In the genomic region with DNA sequence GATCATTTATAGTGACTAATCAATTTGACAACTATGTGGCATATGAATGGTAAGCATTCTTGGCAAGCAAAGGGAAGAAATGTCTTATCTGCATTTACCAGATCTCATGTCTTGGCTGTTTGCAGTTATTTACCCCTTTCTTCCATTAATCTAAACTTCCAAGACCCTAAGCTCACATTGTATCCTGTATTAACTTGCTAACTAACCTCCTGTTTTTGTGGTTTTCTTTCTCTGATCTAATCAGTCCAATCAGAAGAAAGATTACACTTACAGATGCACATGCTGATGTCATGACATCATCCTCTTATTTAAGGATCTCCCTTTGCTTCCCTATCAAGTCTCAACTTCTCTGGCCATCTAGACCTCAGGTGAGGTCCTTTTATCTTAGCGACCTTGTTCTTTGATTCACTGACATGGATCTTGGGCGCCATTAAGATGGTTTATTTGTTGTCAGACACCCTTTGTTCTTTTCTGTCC, we compare ENCODE assay signal across 15 cellular contexts.
A peak's percentile ranks its signal among the peaks of the same experiment; 100 is the strongest.
DNase-seq lines count a peak whose midpoint lies in the region; ATAC-seq and TF ChIP-seq lines count a peak whose summit lies in the region.
"Had no signal": no experiment of that assay in that cellular context is flagged by ENCODE, and none has a peak within 500 bp of the region (broad histone marks: within the 10 kb centered on the region; RNA-seq: fewer than 3 reads in every experiment).

No MANE protein-coding gene starts in this region.

- peak overlapping the region in 2 of 3 donors; percentile 3 to 23 for H3K27ac Mint-ChIP-seq in CD4-positive, CD25-positive, alpha-beta regulatory T cell
- H3K27ac Mint-ChIP-seq in activated T-helper 17 cell treated with anti-CD3 and anti-CD28 coated beads, Interleukin-2, amount 50 U/mL, for 72 hours = peak overlapping the region; percentile 67
- peak overlapping the region; percentile 10 to 86 (median 78) for H3K27ac Mint-ChIP-seq in immature natural killer cell

- POLR2A ChIA-PET in HEK293 (lab: Yijun Ruan, JAX) = no interaction called here

- peaks cover 42 to 87% (median 70%) of the 10 kb centered on the region in 4 donors for H3K4me1 Mint-ChIP-seq in CD4-positive, CD25-positive, alpha-beta regulatory T cell
- H3K4me1 Mint-ChIP-seq in activated T-helper 17 cell treated with anti-CD3 and anti-CD28 coated beads, Interleukin-2, amount 50 U/mL, for 72 hours = peaks cover 45% of the 10 kb centered on the region
- H3K4me1 Mint-ChIP-seq in immature natural killer cell = peaks cover 89 to 100% of the 10 kb centered on the region in 2 donors

- no peak for TF ChIP-seq CTCF in HEK293 (tag by site-specific recombination; IDR thresholded peaks at IDR 0.05)
- no peak for TF ChIP-seq CTCF in tibial nerve (IDR thresholded peaks at IDR 0.05)

- H3K9me3 ChIP-seq in CD4-positive, CD25-positive, alpha-beta regulatory T cell (ENCODE audit: control insufficient read depth in 2 of 2, low read length in 2 of 2) = no peaks in the 10 kb centered on the region
- no peaks in the 10 kb centered on the region for H3K9me3 ChIP-seq in HEK293 (ENCODE audit: control insufficient read depth, insufficient read depth, low read depth, low read length)
- no peaks in the 10 kb centered on the region for H3K9me3 ChIP-seq in tibial nerve
- H3K9me3 ChIP-seq: uterus had no signal

- H3K9me3 Mint-ChIP-seq in CD4-positive, CD25-positive, alpha-beta regulatory T cell = peaks cover 0 to 4% (median 0%) of the 10 kb centered on the region in 7 donors
- H3K9me3 Mint-ChIP-seq in activated T-helper 17 cell treated with anti-CD3 and anti-CD28 coated beads, Interleukin-2, amount 50 U/mL, for 72 hours = peaks cover 4% of the 10 kb centered on the region
- no peaks in the 10 kb centered on the region for H3K9me3 Mint-ChIP-seq in immature natural killer cell

- peak in 1 of 2 donors; percentile 37 for ATAC-seq in CD4-positive, CD25-positive, alpha-beta regulatory T cell (ENCODE audit: low read depth in 2 of 2)
- no peak for ATAC-seq in activated T-helper 17 cell treated with anti-CD3 and anti-CD28 coated beads, Interleukin-2, amount 50 U/mL, for 72 hours (replicated peaks)
- no peak for ATAC-seq in GM21529 (IDR thresholded peaks at IDR 0.05; ENCODE audit: unreplicated experiment)

- TF ChIP-seq POLR2A in tibial nerve (IDR thresholded peaks at IDR 0.05) = no peak

- peak in 1 of 3 donors; percentile 33 for DNase-seq in CD4-positive, CD25-positive, alpha-beta regulatory T cell
- DNase-seq in immature natural killer cell = no peak
- no peak for DNase-seq in RPMI8226
- no peak for DNase-seq in HuH-7.5 (ENCODE audit: low spot score)
- DNase-seq in tibial nerve (ENCODE audit: low spot score in 2 of 2) = no peak
- DNase-seq: activated CD8-positive, alpha-beta memory T cell treated with anti-CD3 and anti-CD28 coated beads, Interleukin-2, amount 50 U/mL, for 4 hours; NCI-H187 treated with DMSO at 0.1 percent for 48 hours; NCI-H82; SIG-M5; stimulated activated CD4-positive, alpha-beta T cell treated with anti-CD3 and anti-CD28 coated beads, Interleukin-1b, Interleukin-23, amount 100 ng/mL, for 48 hours; uterus had no signal

- H3K36me3 ChIP-seq in CD4-positive, CD25-positive, alpha-beta regulatory T cell (ENCODE audit: control insufficient read depth, insufficient read depth, low read length) = peaks cover 2% of the 10 kb centered on the region
- H3K36me3 ChIP-seq in HEK293 (ENCODE audit: control insufficient read depth in 2 of 2, insufficient read depth in 1 of 2, low read length in 2 of 2) (no peaks in the 10 kb centered on the region), tibial nerve (no peaks in the 10 kb centered on the region)
- H3K36me3 ChIP-seq: uterus had no signal

- peaks cover 36% of the 10 kb centered on the region for H3K4me1 ChIP-seq in CD4-positive, CD25-positive, alpha-beta regulatory T cell (ENCODE audit: control insufficient read depth, insufficient read depth, low read length, poor library complexity, severe bottlenecking)
- H3K4me1 ChIP-seq in HEK293 (ENCODE audit: control insufficient read depth, insufficient read depth, low read length) = peaks cover 23% of the 10 kb centered on the region
- H3K4me1 ChIP-seq in tibial nerve = peaks cover 0 to 37% (median 7%) of the 10 kb centered on the region in 4 donors
- H3K4me1 ChIP-seq: uterus had no signal

- no peaks in the 10 kb centered on the region for H3K27me3 Mint-ChIP-seq in CD4-positive, CD25-positive, alpha-beta regulatory T cell
- no peaks in the 10 kb centered on the region for H3K27me3 Mint-ChIP-seq in activated T-helper 17 cell treated with anti-CD3 and anti-CD28 coated beads, Interleukin-2, amount 50 U/mL, for 72 hours
- H3K27me3 Mint-ChIP-seq in immature natural killer cell (ENCODE audit: low read depth in 3 of 3) = peaks cover under 1 to 3% (median 2%) of the 10 kb centered on the region in 3 donors

- H3K27ac ChIP-seq in CD4-positive, CD25-positive, alpha-beta regulatory T cell (ENCODE audit: insufficient read depth, low read length, poor library complexity, severe bottlenecking) = no peak overlapping the region
- no peak overlapping the region for H3K27ac ChIP-seq in HEK293 (ENCODE audit: extremely low read depth, low read depth, low read length)
- H3K27ac ChIP-seq in tibial nerve = peak overlapping the region in 2 of 4 donors; percentile 87 to 89
- H3K27ac ChIP-seq: coronary artery, uterus had no signal

- TF ChIP-seq EP300 in tibial nerve (IDR thresholded peaks at IDR 0.05) = no peak

- CTCF ChIA-PET in HEK293 (lab: Yijun Ruan, JAX) = interaction anchor here (0.7 kb wide), 2 partner anchors 22 to 44 kb away, joined by 3 read pairs; no protein-coding TSS in a partner anchor

- H3K4me3 Mint-ChIP-seq in CD4-positive, CD25-positive, alpha-beta regulatory T cell = peak overlapping the region in 2 of 4 donors; percentile 5 to 29
- H3K4me3 Mint-ChIP-seq in activated T-helper 17 cell treated with anti-CD3 and anti-CD28 coated beads, Interleukin-2, amount 50 U/mL, for 72 hours = peak overlapping the region; percentile 43
- H3K4me3 Mint-ChIP-seq in immature natural killer cell = peak overlapping the region in 2 of 5 donors; percentile 14 to 18

- H3K36me3 Mint-ChIP-seq in CD4-positive, CD25-positive, alpha-beta regulatory T cell = peaks cover 10% of the 10 kb centered on the region
- H3K36me3 Mint-ChIP-seq in activated T-helper 17 cell treated with anti-CD3 and anti-CD28 coated beads, Interleukin-2, amount 50 U/mL, for 72 hours (ENCODE audit: low read depth) = peaks cover 6% of the 10 kb centered on the region
- H3K36me3 Mint-ChIP-seq in immature natural killer cell = no peaks in the 10 kb centered on the region

- H3K27me3 ChIP-seq in CD4-positive, CD25-positive, alpha-beta regulatory T cell (ENCODE audit: control insufficient read depth, insufficient read depth, low read length) = no peaks in the 10 kb centered on the region
- H3K27me3 ChIP-seq in tibial nerve = no peaks in the 10 kb centered on the region
- H3K27me3 ChIP-seq: uterus had no signal

- H3K4me3 ChIP-seq in CD4-positive, CD25-positive, alpha-beta regulatory T cell (ENCODE audit: low read depth, low read length) = peak overlapping the region; percentile 33
- H3K4me3 ChIP-seq in HEK293 (ENCODE audit: low read depth, low read length) (no peak overlapping the region), tibial nerve (no peak overlapping the region)
- H3K4me3 ChIP-seq: coronary artery, uterus had no signal

- WGBS in tibial nerve, 2 donors = 67 to 68% methylated on average over 2 of the region's 2 CpGs

TF ChIP-seq in HEK293, 187 proteins besides CTCF, POLR2A, EP300 and RAD21 (continues in another document):
- TF ChIP-seq ZNF18 (tag by site-specific recombination; IDR thresholded peaks at IDR 0.05) (no peak), ZNF596 (tag by site-specific recombination; IDR thresholded peaks at IDR 0.05) (no peak), GLI4 (tag by site-specific recombination; IDR thresholded peaks at IDR 0.05) (no peak), ZXDB (tag by site-specific recombination; IDR thresholded peaks at IDR 0.05) (no peak), ZNF302 (tag by site-specific recombination; IDR thresholded peaks at IDR 0.05; ENCODE audit: low read depth) (no peak), ZNF223 (tag by site-specific recombination; IDR thresholded peaks at IDR 0.05) (no peak), GLIS2 (tag by site-specific recombination; IDR thresholded peaks at IDR 0.05) (no peak)
- TF ChIP-seq, protein P1, sequence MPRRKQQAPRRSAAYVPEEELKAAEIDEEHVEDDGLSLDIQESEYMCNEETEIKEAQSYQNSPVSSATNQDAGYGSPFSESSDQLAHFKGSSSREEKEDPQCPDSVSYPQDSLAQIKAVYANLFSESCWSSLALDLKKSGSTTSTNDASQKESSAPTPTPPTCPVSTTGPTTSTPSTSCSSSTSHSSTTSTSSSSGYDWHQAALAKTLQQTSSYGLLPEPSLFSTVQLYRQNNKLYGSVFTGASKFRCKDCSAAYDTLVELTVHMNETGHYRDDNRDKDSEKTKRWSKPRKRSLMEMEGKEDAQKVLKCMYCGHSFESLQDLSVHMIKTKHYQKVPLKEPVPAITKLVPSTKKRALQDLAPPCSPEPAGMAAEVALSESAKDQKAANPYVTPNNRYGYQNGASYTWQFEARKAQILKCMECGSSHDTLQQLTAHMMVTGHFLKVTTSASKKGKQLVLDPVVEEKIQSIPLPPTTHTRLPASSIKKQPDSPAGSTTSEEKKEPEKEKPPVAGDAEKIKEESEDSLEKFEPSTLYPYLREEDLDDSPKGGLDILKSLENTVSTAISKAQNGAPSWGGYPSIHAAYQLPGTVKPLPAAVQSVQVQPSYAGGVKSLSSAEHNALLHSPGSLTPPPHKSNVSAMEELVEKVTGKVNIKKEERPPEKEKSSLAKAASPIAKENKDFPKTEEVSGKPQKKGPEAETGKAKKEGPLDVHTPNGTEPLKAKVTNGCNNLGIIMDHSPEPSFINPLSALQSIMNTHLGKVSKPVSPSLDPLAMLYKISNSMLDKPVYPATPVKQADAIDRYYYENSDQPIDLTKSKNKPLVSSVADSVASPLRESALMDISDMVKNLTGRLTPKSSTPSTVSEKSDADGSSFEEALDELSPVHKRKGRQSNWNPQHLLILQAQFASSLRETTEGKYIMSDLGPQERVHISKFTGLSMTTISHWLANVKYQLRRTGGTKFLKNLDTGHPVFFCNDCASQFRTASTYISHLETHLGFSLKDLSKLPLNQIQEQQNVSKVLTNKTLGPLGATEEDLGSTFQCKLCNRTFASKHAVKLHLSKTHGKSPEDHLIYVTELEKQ (tag by site-specific recombination; IDR thresholded peaks at IDR 0.05; ENCODE audit: borderline replicate concordance) = no peak

Comparison
In these comparisons a context has a peak if more than half of its experiments do, and no peak if none do; other contexts are left out.
1. H3K27ac Mint-ChIP-seq: peak in every context shown above with its lines; median percentile 78 in immature natural killer cell; 67 in activated T-helper 17 cell treated with anti-CD3 and anti-CD28 coated beads, Interleukin-2, amount 50 U/mL, for 72 hours; 13 in CD4-positive, CD25-positive, alpha-beta regulatory T cell.